ENCODE assay signal across 8 cellular contexts in the genomic region with DNA sequence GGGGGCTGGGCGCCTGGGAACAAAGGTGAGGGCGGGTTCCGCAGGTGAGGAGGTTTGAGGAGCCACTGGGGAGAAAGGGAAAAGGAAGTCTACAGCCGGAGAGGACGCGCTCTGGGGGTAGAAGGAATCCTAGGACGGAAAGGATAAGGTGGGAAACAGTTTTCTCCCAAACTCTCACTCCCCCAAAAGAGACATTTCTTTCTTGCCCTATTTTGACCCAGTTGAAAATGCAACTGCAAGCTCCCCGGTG. TPM values are rescaled to one million over a fixed set of nuclear protein-coding genes. Genes with fewer than 3 reads are reported as not detected.
DNase-seq lines count a peak whose midpoint lies in the region; ATAC-seq and TF ChIP-seq lines count a peak whose summit lies in the region.

No MANE protein-coding gene starts in this region.

- ATAC-seq in naive thymus-derived CD8-positive, alpha-beta T cell = peak in 1 of 2 donors; percentile 8
- no peak for ATAC-seq in GM18498 (IDR thresholded peaks at IDR 0.05; ENCODE audit: unreplicated experiment)

- H3K36me3 Mint-ChIP-seq in naive thymus-derived CD8-positive, alpha-beta T cell = peaks cover 5 to 30% (median 8%) of the 10 kb centered on the region in 3 donors

- peak overlapping the region; percentile 83 to 96 (median 94) for H3K4me3 Mint-ChIP-seq in naive thymus-derived CD8-positive, alpha-beta T cell

- no peaks in the 10 kb centered on the region for H3K27me3 Mint-ChIP-seq in naive thymus-derived CD8-positive, alpha-beta T cell

- H3K27ac ChIP-seq in cingulate gyrus (ENCODE audit: low read depth, low read length) = peak overlapping the region; percentile 80

- no peak for TF ChIP-seq POLR2A in erythroblast (IDR thresholded peaks at IDR 0.05; ENCODE audit: low read length)

- DNase-seq in EL (peak; percentile 53), NCI-H1105 treated with DMSO at 0.1 percent for 48 hours (lab: John Stamatoyannopoulos, UW) (peak; percentile 61), erythroblast (lab: John Stamatoyannopoulos, UW) (no peak), NCI-H1436 (lab: John Stamatoyannopoulos, UW) (no peak), NCI-H2196 (lab: John Stamatoyannopoulos, UW; ENCODE audit: unreplicated experiment) (no peak)
- no peak for DNase-seq in naive thymus-derived CD8-positive, alpha-beta T cell

- H3K27ac Mint-ChIP-seq in naive thymus-derived CD8-positive, alpha-beta T cell = peak overlapping the region; percentile 88 to 99 (median 98)

- POLR2A ChIA-PET in naive thymus-derived CD8-positive, alpha-beta T cell (lab: Charles Lee) = interaction anchor here (0.8 to 4.1 kb wide), 18 partner anchors 9 to 518 kb away, joined by 3 to 106 read pairs (median 4); a partner anchor contains a TSS

- peaks cover 32 to 71% (median 66%) of the 10 kb centered on the region in 4 donors for H3K4me1 Mint-ChIP-seq in naive thymus-derived CD8-positive, alpha-beta T cell

- H3K9me3 Mint-ChIP-seq in naive thymus-derived CD8-positive, alpha-beta T cell = no peaks in the 10 kb centered on the region

RNA-seq across cellular contexts. Expression of a gene that starts 0.7 kb away (rescaled TPM):
- total RNA-seq in naive thymus-derived CD8-positive, alpha-beta T cell = 100 to 1,000 TPM; 160 to 165 TPM
- polyA plus RNA-seq in naive thymus-derived CD8-positive, alpha-beta T cell = 100 to 1,000 TPM; 115 to 136 (median 126) TPM

RNA-seq across cellular contexts. Expression of a gene that starts 0.7 kb away (rescaled TPM):
- 10 to 100 TPM; 10.0 to 10.8 TPM for total RNA-seq in naive thymus-derived CD8-positive, alpha-beta T cell
- polyA plus RNA-seq in naive thymus-derived CD8-positive, alpha-beta T cell = 1 to 10 TPM; 2.5 to 3.1 (median 2.8) TPM

Comparison
In these comparisons a context has a peak if more than half of its experiments do, and no peak if none do; other contexts are left out.
1. DNase-seq: peak in EL (single experiment) and NCI-H1105 treated with DMSO at 0.1 percent for 48 hours (single experiment); none in naive thymus-derived CD8-positive, alpha-beta T cell (0 of 10), erythroblast (0 of 2), NCI-H1436 (single experiment) and NCI-H2196 (single experiment).